13 cellular contexts compared by ENCODE assay signal in the genomic region with DNA sequence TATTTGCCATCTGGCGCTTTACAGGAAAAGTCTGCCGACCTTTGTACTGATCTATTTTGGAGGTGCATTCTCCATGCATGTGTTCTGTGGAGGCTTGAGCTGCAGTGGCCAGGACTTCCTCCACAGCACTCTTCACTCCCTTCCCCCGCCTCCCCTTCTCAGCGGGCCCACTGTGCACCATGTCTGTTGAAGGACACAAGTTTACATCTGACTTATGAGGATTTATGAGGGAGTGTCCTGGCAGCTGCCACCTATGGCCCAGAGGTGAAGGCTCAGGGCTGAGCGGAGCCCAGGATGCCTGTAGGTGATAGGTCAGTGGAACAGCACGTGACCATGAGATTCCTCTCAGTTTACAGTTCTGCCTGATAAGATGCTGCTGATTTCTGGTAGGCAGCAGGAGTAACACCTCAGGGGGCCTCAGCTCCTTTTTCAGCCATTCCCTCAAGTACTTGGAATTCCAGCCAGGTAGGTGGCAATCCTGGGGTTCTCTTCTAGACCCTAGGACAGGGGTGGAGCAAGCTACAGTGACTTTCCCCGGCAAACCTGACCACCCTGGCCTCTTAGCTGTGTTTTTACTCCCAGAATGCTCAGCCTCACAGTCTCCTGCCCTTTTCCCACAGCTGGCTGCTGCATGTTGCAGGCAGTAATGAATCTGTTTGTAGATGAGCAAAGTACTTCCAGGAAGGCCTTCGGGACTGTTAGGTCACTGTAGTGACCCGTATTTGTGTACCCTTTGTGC. TPM values are rescaled to one million over a fixed set of nuclear protein-coding genes. Genes with fewer than 3 reads are reported as not detected.
A peak's percentile ranks its signal among the peaks of the same experiment; 100 is the strongest.
DNase-seq lines count a peak whose midpoint lies in the region; ATAC-seq and TF ChIP-seq lines count a peak whose summit lies in the region.
"Had no signal": no experiment of that assay in that cellular context is flagged by ENCODE, and none has a peak within 500 bp of the region (broad histone marks: within the 10 kb centered on the region; RNA-seq: fewer than 3 reads in every experiment).

No MANE protein-coding gene starts in this region.

- 79% methylated on average over 9 of the region's 9 CpGs for WGBS in prostate gland

- no peaks in the 10 kb centered on the region for H3K36me3 ChIP-seq in neural progenitor cell
- no peaks in the 10 kb centered on the region for H3K36me3 ChIP-seq in prostate gland
- H3K36me3 ChIP-seq: thoracic aorta had no signal

- no peak for ATAC-seq in GM19467 (IDR thresholded peaks at IDR 0.05; ENCODE audit: unreplicated experiment)
- no peak for ATAC-seq in GM18517 (IDR thresholded peaks at IDR 0.05; ENCODE audit: unreplicated experiment)
- ATAC-seq: activated CD8-positive, alpha-beta T cell treated with anti-CD3 and anti-CD28 coated beads for 36 hours had no signal

- H3K79me2 ChIP-seq in neural progenitor cell (ENCODE audit: low read depth) = no peaks in the 10 kb centered on the region

- no peaks in the 10 kb centered on the region for H3F3A ChIP-seq in neural progenitor cell (ENCODE audit: low read depth)

- H3K9me3 ChIP-seq in neural progenitor cell (ENCODE audit: low read depth) = no peaks in the 10 kb centered on the region
- no peaks in the 10 kb centered on the region for H3K9me3 ChIP-seq in prostate gland
- H3K9me3 ChIP-seq: thoracic aorta had no signal

- H3K27ac Mint-ChIP-seq in neural progenitor cell = peak overlapping the region; percentile 34
- H3K27ac Mint-ChIP-seq: activated CD8-positive, alpha-beta T cell treated with anti-CD3 and anti-CD28 coated beads for 36 hours; naive B cell had no signal

- intact Hi-C loops in prostate gland (cut with DNase I) = loop anchor here (2.0 to 5.0 kb wide), 2 partner anchors 61 to 113 kb away; partner anchors contain the start of gene PPFIBP2

- H3K4me3 ChIP-seq in neural progenitor cell (no peak overlapping the region), prostate gland (no peak overlapping the region)
- H3K4me3 ChIP-seq: thoracic aorta had no signal

- no peak overlapping the region for H3K9ac ChIP-seq in neural progenitor cell

- no peaks in the 10 kb centered on the region for H3K9me3 Mint-ChIP-seq in neural progenitor cell
- H3K9me3 Mint-ChIP-seq: activated CD8-positive, alpha-beta T cell treated with anti-CD3 and anti-CD28 coated beads for 36 hours had no signal

- peak overlapping the region; percentile 58 for H3K27ac ChIP-seq in 22Rv1
- H3K27ac ChIP-seq in neural progenitor cell = no peak overlapping the region
- no peak overlapping the region for H3K27ac ChIP-seq in prostate gland

- H3K4me1 Mint-ChIP-seq in neural progenitor cell = peaks cover 53% of the 10 kb centered on the region

- H3K27me3 ChIP-seq in neural progenitor cell (no peaks in the 10 kb centered on the region), prostate gland (replicated peaks; ENCODE audit: insufficient read depth) (no peaks in the 10 kb centered on the region)

- TF ChIP-seq CTCF in 22Rv1 (IDR thresholded peaks at IDR 0.05) (peak; percentile 13; the same call in 1 of the 2 replicates), neural progenitor cell (IDR thresholded peaks at IDR 0.05) (no peak), prostate gland (IDR thresholded peaks at IDR 0.05) (no peak)

- no peak overlapping the region for H3K4me2 ChIP-seq in neural progenitor cell

- H3K4me1 ChIP-seq in neural progenitor cell = peaks cover 35% of the 10 kb centered on the region
- H3K4me1 ChIP-seq in prostate gland (replicated peaks) = peaks cover 41% of the 10 kb centered on the region

- peaks cover 21% of the 10 kb centered on the region for H3K27me3 Mint-ChIP-seq in neural progenitor cell (ENCODE audit: insufficient read depth, low read depth)

- H2AFZ ChIP-seq in neural progenitor cell (replicated peaks) = no peak overlapping the region

- no peaks in the 10 kb centered on the region for H4K20me1 ChIP-seq in neural progenitor cell (ENCODE audit: low read depth)

- no peaks in the 10 kb centered on the region for H3K36me3 Mint-ChIP-seq in neural progenitor cell

- no peak for TF ChIP-seq POLR2A in prostate gland (IDR thresholded peaks at IDR 0.05)

- no peak overlapping the region for H3K4me3 Mint-ChIP-seq in neural progenitor cell
- H3K4me3 Mint-ChIP-seq: activated CD8-positive, alpha-beta T cell treated with anti-CD3 and anti-CD28 coated beads for 36 hours; naive B cell had no signal

- DNase-seq in NCI-H2171 (lab: John Stamatoyannopoulos, UW) = peak; percentile 25
- peak; percentile 61 for DNase-seq in iPS DF 19.7 (ENCODE audit: low read depth, low spot score)
- no peak for DNase-seq in neural progenitor cell (ENCODE audit: low spot score)
- no peak for DNase-seq in NCI-H226
- no peak for DNase-seq in prostate gland (ENCODE audit: low spot score)
- DNase-seq: activated CD8-positive, alpha-beta T cell treated with anti-CD3 and anti-CD28 coated beads for 36 hours; activated gamma-delta T cell; naive B cell; NCI-H1694 had no signal

RNA-seq across cellular contexts. Expression of gene PPFIBP2, which starts 59.9 kb away (rescaled TPM):
- total RNA-seq in neural progenitor cell (ENCODE audit: low replicate concordance) (4.6 and 8.7 TPM in 2 replicates), prostate gland (10 to 100 TPM; 76.3 to 88.3 TPM)

Comparison
In these comparisons a context has a peak if more than half of its experiments do, and no peak if none do; other contexts are left out.
1. DNase-seq: peak in NCI-H2171 (single experiment) and iPS DF 19.7 (single experiment); none in neural progenitor cell (single experiment), NCI-H226 (single experiment) and prostate gland (single experiment).